ENCODE assay signal across 8 cellular contexts in genomic region chr1:32013386-32014198, GRCh38. TPM values are rescaled to one million over a fixed set of nuclear protein-coding genes. Genes with fewer than 3 reads are reported as not detected.
DNase-seq lines count a peak whose midpoint lies in the region; ATAC-seq lines count a peak whose summit lies in the region.

TSS of gene KHDRBS1 (plus strand) at chr1:32013868. CDS start at chr1:32013996, 128 bp downstream.

- H3K9me3 Mint-ChIP-seq in effector memory CD8-positive, alpha-beta T cell = no peaks in the 10 kb centered on the region

- peaks cover 41% of the 10 kb centered on the region for H3K36me3 Mint-ChIP-seq in effector memory CD8-positive, alpha-beta T cell (ENCODE audit: insufficient read depth)

- DNase-seq in COLO668 (lab: John Stamatoyannopoulos, UW; ENCODE audit: unreplicated experiment) (peak; percentile 100), HT1080 (ENCODE audit: low read depth) (peak; percentile 98), NOMO-1 treated with DMSO at 0.1 percent for 48 hours (lab: John Stamatoyannopoulos, UW; ENCODE audit: unreplicated experiment) (peak; percentile 99), medulla oblongata (ENCODE audit: extremely low spot score) (peak; percentile 100)
- peak; percentile 96 to 97 for DNase-seq in activated CD8-positive, alpha-beta memory T cell treated with anti-CD3 and anti-CD28 coated beads for 4 hours (ENCODE audit: low read depth in 2 of 2)
- DNase-seq in effector memory CD8-positive, alpha-beta T cell = peak; percentile 94 to 96 (median 95)
- peak; percentile 98 for DNase-seq in stimulated activated CD8-positive, alpha-beta memory T cell treated with anti-CD3 and anti-CD28 coated beads, Interleukin-12 subunit alpha, Interleukin-12 subunit beta, amount 100 ng/mL, for 1 hour (ENCODE audit: low read depth)

- H3K27ac Mint-ChIP-seq in effector memory CD8-positive, alpha-beta T cell = peak within 1 kb of the TSS; percentile 93 to 98

- H3K27me3 Mint-ChIP-seq in effector memory CD8-positive, alpha-beta T cell = no peaks in the 10 kb centered on the region

- peaks cover 33 to 39% of the 10 kb centered on the region in 2 donors for H3K4me1 Mint-ChIP-seq in effector memory CD8-positive, alpha-beta T cell (ENCODE audit: low read depth in 2 of 2)

- ATAC-seq in GM21360 (IDR thresholded peaks at IDR 0.05; ENCODE audit: unreplicated experiment) = peak; percentile 79
- peak; percentile 80 for ATAC-seq in effector memory CD8-positive, alpha-beta T cell (replicated peaks)

- peak within 1 kb of the TSS; percentile 91 to 95 for H3K4me3 Mint-ChIP-seq in effector memory CD8-positive, alpha-beta T cell

RNA-seq across cellular contexts. Expression of gene KHDRBS1, which starts in this region (rescaled TPM):
- 54.6 and 111 TPM in 2 replicates for total RNA-seq in HT1080 (2014; rRNA removed; shearing (Covaris generic))
- 190 and 231 TPM in 2 replicates for polyA plus RNA-seq in HT1080 (2015; cell fraction: cytosol; rRNA removed)
- polyA plus RNA-seq in HT1080 (2015; cell fraction: nucleus; rRNA removed) = 236 TPM in 2 replicates

Comparison
In these comparisons a context has a peak if more than half of its experiments do, and no peak if none do; other contexts are left out.
1. Peak in every context shown above with its lines: DNase-seq and ATAC-seq.